In genomic region chr5:139077899-139078298, GRCh38 we compare ENCODE assay signal across 22 cellular contexts.
"Had no signal": no experiment of that assay in that cellular context is flagged by ENCODE, and none has a peak within 500 bp of the region (broad histone marks: within the 10 kb centered on the region; RNA-seq: fewer than 3 reads in every experiment).

No MANE protein-coding gene starts in this region.

- H3K4me3 Mint-ChIP-seq: effector memory CD8-positive, alpha-beta T cell; endodermal cell; mesothelial cell of epicardium had no signal

- ATAC-seq: effector memory CD8-positive, alpha-beta T cell; esophagus mucosa; gastrocnemius medialis; left cardiac atrium; left lung; left ventricle myocardium superior; lower lobe of right lung; mucosa of descending colon had no signal

- H3K27ac ChIP-seq: coronary artery, epithelial cell of prostate, esophagus squamous epithelium, gastrocnemius medialis, heart right ventricle, left lung, lower lobe of right lung had no signal

- H3K27ac Mint-ChIP-seq: effector memory CD8-positive, alpha-beta T cell; endodermal cell had no signal

- H3K9me3 Mint-ChIP-seq: effector memory CD8-positive, alpha-beta T cell; endodermal cell; mesothelial cell of epicardium had no signal

- H3K4me3 ChIP-seq: coronary artery, esophagus squamous epithelium, gastrocnemius medialis, heart right ventricle, left lung, lower lobe of right lung, mucosa of descending colon had no signal

- H3K9me3 ChIP-seq: esophagus squamous epithelium, gastrocnemius medialis, heart right ventricle, left lung, lower lobe of right lung, mucosa of descending colon had no signal

- H3K27me3 ChIP-seq: esophagus squamous epithelium, gastrocnemius medialis, heart right ventricle, left lung had no signal

- H3K27me3 Mint-ChIP-seq: effector memory CD8-positive, alpha-beta T cell had no signal

- DNase-seq: effector CD8-positive, alpha-beta T cell; effector memory CD8-positive, alpha-beta T cell; endodermal cell; erythroblast; esophagus squamous epithelium; foreskin fibroblast; foreskin melanocyte; gastrocnemius medialis; glutamatergic neuron; head of caudate nucleus; heart right ventricle; hippocampal formation; left cardiac atrium; left lung; left ventricle myocardium superior; lower lobe of right lung; mesenchymal stem cell; mucosa of descending colon had no signal

- H3K4me1 ChIP-seq: esophagus squamous epithelium, left lung had no signal

- H3K36me3 ChIP-seq: esophagus squamous epithelium, gastrocnemius medialis, heart right ventricle, left lung, lower lobe of right lung had no signal
